In genomic region chr21:28883931-28884330, GRCh38 we compare ENCODE assay signal across 9 cellular contexts.
DNase-seq lines count a peak whose midpoint lies in the region; ATAC-seq and TF ChIP-seq lines count a peak whose summit lies in the region.
"Had no signal": no experiment of that assay in that cellular context is flagged by ENCODE, and none has a peak within 500 bp of the region (broad histone marks: within the 10 kb centered on the region; RNA-seq: fewer than 3 reads in every experiment).

No MANE protein-coding gene starts in this region.

- intact Hi-C loops in left ventricle myocardium inferior (cut with micrococcal nuclease), result no loop called here
- intact Hi-C loops in left cardiac atrium (cut with DNase I), result no loop called here
- intact Hi-C loops in uterus (cut with DNase I; ENCODE audit: low total_unique reads), result no loop called here

- ATAC-seq in left cardiac atrium (no peak), memory B cell (ENCODE audit: low read depth) (no peak), HG03457 (IDR thresholded peaks at IDR 0.05; ENCODE audit: unreplicated experiment) (no peak), GM18517 (IDR thresholded peaks at IDR 0.05; ENCODE audit: unreplicated experiment) (no peak)
- no peak for ATAC-seq in activated T-helper 17 cell treated with anti-CD3 and anti-CD28 coated beads, Interleukin-2, amount 50 U/mL, for 72 hours (replicated peaks)
- ATAC-seq: Right ventricle myocardium inferior had no signal

- peak overlapping the region; percentile 67 for H3K4me3 ChIP-seq in left ventricle myocardium inferior
- H3K4me3 ChIP-seq in uterus, result peak overlapping the region in 1 of 2 donors; percentile 55

- no peak overlapping the region for H3K27ac Mint-ChIP-seq in activated T-helper 17 cell treated with anti-CD3 and anti-CD28 coated beads, Interleukin-2, amount 50 U/mL, for 72 hours
- H3K27ac Mint-ChIP-seq in memory B cell, result peak overlapping the region; percentile 53

- DNase-seq in left ventricle myocardium inferior (no peak), left cardiac atrium (no peak), memory B cell (ENCODE audit: low spot score in 2 of 2) (no peak), uterus (no peak), DMS153 treated with DMSO at 0.1 percent for 48 hours (lab: John Stamatoyannopoulos, UW; ENCODE audit: unreplicated experiment) (no peak)

- peaks cover 5% of the 10 kb centered on the region for H3K4me1 Mint-ChIP-seq in activated T-helper 17 cell treated with anti-CD3 and anti-CD28 coated beads, Interleukin-2, amount 50 U/mL, for 72 hours
- H3K4me1 Mint-ChIP-seq in memory B cell, result peaks cover 6% of the 10 kb centered on the region

- TF ChIP-seq POLR2A in uterus (IDR thresholded peaks at IDR 0.05), result no peak

- H3K27ac ChIP-seq in left ventricle myocardium inferior (replicated peaks) (peak overlapping the region; percentile 91), uterus (peak overlapping the region; percentile 96)

- H3K27me3 Mint-ChIP-seq in activated T-helper 17 cell treated with anti-CD3 and anti-CD28 coated beads, Interleukin-2, amount 50 U/mL, for 72 hours, result no peaks in the 10 kb centered on the region
- H3K27me3 Mint-ChIP-seq in memory B cell, result peaks cover under 1% of the 10 kb centered on the region

- H3K36me3 Mint-ChIP-seq in activated T-helper 17 cell treated with anti-CD3 and anti-CD28 coated beads, Interleukin-2, amount 50 U/mL, for 72 hours (ENCODE audit: low read depth), result peaks cover 36% of the 10 kb centered on the region
- peaks cover 7% of the 10 kb centered on the region for H3K36me3 Mint-ChIP-seq in memory B cell

- H3K4me1 ChIP-seq in left ventricle myocardium inferior (peaks cover 12% of the 10 kb centered on the region), uterus (peaks cover 3 to 4% of the 10 kb centered on the region in 2 donors)

- no peaks in the 10 kb centered on the region for H3K27me3 ChIP-seq in left ventricle myocardium inferior (ENCODE audit: low read depth)
- H3K27me3 ChIP-seq in uterus, result no peaks in the 10 kb centered on the region

- H3K9me3 ChIP-seq in left ventricle myocardium inferior (replicated peaks), result no peaks in the 10 kb centered on the region
- no peaks in the 10 kb centered on the region for H3K9me3 ChIP-seq in uterus

- H3K9me3 Mint-ChIP-seq in activated T-helper 17 cell treated with anti-CD3 and anti-CD28 coated beads, Interleukin-2, amount 50 U/mL, for 72 hours, result no peaks in the 10 kb centered on the region
- no peaks in the 10 kb centered on the region for H3K9me3 Mint-ChIP-seq in memory B cell

- H3K4me3 Mint-ChIP-seq in activated T-helper 17 cell treated with anti-CD3 and anti-CD28 coated beads, Interleukin-2, amount 50 U/mL, for 72 hours, result peak overlapping the region; percentile 88
- peak overlapping the region; percentile 94 for H3K4me3 Mint-ChIP-seq in memory B cell

- TF ChIP-seq CTCF in left ventricle myocardium inferior (IDR thresholded peaks at IDR 0.05; ENCODE audit: borderline replicate concordance) (no peak), uterus (IDR thresholded peaks at IDR 0.05) (no peak)

- H3K36me3 ChIP-seq in left ventricle myocardium inferior (peaks cover 35% of the 10 kb centered on the region), uterus (no peaks in the 10 kb centered on the region)
